Comparison of ENCODE assay signal across 1 cellular context in the genomic region with DNA sequence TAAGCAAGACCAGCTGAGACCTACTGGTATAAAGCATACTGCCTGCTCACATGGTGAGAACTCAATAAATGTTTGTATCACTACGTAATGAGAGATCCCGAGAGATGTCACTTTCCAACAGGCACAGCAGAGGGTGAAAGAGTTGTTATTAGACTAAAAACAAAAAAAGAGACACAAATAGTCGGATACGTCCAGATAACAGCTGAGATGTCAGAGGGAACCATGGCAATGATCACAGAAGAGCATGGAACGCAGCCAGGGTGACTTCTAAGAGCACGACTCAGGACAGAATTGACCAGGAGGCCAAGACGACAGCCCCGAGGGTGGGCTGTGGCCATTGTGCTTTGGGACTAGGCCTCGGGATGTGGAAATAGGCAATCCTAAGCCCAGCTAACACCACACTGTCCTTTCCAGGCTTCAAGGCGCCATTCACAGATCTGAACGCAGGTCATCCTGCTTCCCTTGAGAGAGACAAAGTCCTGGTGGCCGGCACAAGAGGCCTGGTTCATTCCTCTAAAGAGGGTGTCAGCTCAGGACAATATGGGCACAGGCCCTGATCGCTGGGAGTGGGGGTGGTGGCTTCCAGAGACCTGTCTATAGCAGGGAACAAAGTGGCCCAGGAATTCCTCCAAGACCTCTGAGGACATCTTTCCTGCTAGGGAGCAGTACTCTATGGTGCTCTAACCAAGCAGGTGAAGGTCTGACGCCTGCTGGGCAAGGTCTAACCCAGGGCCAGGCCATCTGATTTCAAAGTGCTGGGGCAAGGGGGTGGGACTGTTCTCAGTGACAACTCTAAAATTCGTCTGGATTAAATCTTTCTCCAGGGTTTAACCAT.
TF ChIP-seq lines count a peak whose summit lies in the region.

No MANE protein-coding gene starts in this region.

TF ChIP-seq in K562, 482 proteins besides CTCF, POLR2A, EP300 and RAD21:
- TF ChIP-seq, protein P1, sequence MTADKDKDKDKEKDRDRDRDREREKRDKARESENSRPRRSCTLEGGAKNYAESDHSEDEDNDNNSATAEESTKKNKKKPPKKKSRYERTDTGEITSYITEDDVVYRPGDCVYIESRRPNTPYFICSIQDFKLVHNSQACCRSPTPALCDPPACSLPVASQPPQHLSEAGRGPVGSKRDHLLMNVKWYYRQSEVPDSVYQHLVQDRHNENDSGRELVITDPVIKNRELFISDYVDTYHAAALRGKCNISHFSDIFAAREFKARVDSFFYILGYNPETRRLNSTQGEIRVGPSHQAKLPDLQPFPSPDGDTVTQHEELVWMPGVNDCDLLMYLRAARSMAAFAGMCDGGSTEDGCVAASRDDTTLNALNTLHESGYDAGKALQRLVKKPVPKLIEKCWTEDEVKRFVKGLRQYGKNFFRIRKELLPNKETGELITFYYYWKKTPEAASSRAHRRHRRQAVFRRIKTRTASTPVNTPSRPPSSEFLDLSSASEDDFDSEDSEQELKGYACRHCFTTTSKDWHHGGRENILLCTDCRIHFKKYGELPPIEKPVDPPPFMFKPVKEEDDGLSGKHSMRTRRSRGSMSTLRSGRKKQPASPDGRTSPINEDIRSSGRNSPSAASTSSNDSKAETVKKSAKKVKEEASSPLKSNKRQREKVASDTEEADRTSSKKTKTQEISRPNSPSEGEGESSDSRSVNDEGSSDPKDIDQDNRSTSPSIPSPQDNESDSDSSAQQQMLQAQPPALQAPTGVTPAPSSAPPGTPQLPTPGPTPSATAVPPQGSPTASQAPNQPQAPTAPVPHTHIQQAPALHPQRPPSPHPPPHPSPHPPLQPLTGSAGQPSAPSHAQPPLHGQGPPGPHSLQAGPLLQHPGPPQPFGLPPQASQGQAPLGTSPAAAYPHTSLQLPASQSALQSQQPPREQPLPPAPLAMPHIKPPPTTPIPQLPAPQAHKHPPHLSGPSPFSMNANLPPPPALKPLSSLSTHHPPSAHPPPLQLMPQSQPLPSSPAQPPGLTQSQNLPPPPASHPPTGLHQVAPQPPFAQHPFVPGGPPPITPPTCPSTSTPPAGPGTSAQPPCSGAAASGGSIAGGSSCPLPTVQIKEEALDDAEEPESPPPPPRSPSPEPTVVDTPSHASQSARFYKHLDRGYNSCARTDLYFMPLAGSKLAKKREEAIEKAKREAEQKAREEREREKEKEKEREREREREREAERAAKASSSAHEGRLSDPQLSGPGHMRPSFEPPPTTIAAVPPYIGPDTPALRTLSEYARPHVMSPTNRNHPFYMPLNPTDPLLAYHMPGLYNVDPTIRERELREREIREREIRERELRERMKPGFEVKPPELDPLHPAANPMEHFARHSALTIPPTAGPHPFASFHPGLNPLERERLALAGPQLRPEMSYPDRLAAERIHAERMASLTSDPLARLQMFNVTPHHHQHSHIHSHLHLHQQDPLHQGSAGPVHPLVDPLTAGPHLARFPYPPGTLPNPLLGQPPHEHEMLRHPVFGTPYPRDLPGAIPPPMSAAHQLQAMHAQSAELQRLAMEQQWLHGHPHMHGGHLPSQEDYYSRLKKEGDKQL (CRISPR knock-in tag; IDR thresholded peaks at IDR 0.05; ENCODE audit: borderline replicate concordance), result no peak
- TF ChIP-seq NCOR1 (IDR thresholded peaks at IDR 0.05) (no peak), RBFOX2 (IDR thresholded peaks at IDR 0.05; ENCODE audit: low read depth, low read length) (peak; percentile 30; the same call in 1 of the 2 replicates), TEAD4 (IDR thresholded peaks at IDR 0.05; ENCODE audit: low read length) (no peak), TEAD4 (CRISPR knock-in tag; IDR thresholded peaks at IDR 0.05; ENCODE audit: borderline replicate concordance) (no peak), HDAC8 (tag; IDR thresholded peaks at IDR 0.05) (no peak)
